In genomic region chr16:88685156-88686061, GRCh38 we compare ENCODE assay signal across 7 cellular contexts. TPM values are rescaled to one million over a fixed set of nuclear protein-coding genes. Genes with fewer than 3 reads are reported as not detected.
A peak's percentile ranks its signal among the peaks of the same experiment; 100 is the strongest.
DNase-seq lines count a peak whose midpoint lies in the region; ATAC-seq and TF ChIP-seq lines count a peak whose summit lies in the region.

No MANE protein-coding gene starts in this region.

- ATAC-seq in RWPE2 (ENCODE audit: low read depth) (peak; percentile 49), HG03159 (IDR thresholded peaks at IDR 0.05; ENCODE audit: unreplicated experiment) (no peak)

- H3K4me3 ChIP-seq in H7 (ENCODE audit: insufficient read depth, low read depth, low read length) (peak overlapping the region; percentile 63), RWPE2 (ENCODE audit: severe bottlenecking) (peak overlapping the region; percentile 34), adrenal gland (peak overlapping the region in 2 of 4 donors; percentile 51 to 54), iPS-18a (ENCODE audit: low read length) (peak overlapping the region; percentile 68), spleen (peak overlapping the region; percentile 59 to 91 (median 70))

- H3K27ac ChIP-seq in RWPE2 (ENCODE audit: poor library complexity, severe bottlenecking) (no peak overlapping the region), adrenal gland (peak overlapping the region in 1 of 5 donors; percentile 17), iPS-18a (ENCODE audit: low read length) (no peak overlapping the region), spleen (peak overlapping the region in 7 of 8 donors; percentile 76 to 94 (median 82))

- H3K4me1 ChIP-seq in RWPE2 (ENCODE audit: insufficient read depth, poor library complexity, severe bottlenecking) (no peaks in the 10 kb centered on the region), adrenal gland (replicated peaks in 1 of 2) (peaks cover 13 to 26% of the 10 kb centered on the region in 2 donors), iPS-18a (ENCODE audit: control insufficient read depth, low read depth, low read length) (peaks cover 5% of the 10 kb centered on the region), spleen (peaks cover 30 to 70% (median 58%) of the 10 kb centered on the region in 6 donors)

- intact Hi-C loops in adrenal gland (cut with DNase I), result loop anchor here in 1 of 2 donors (2.0 kb wide), 1 partner anchor 25 kb away; no protein-coding TSS in a partner anchor
- intact Hi-C loops in spleen (cut with DNase I; ENCODE audit: low total_unique reads), result no loop called here

- H3K9me3 ChIP-seq in RWPE2 (ENCODE audit: severe bottlenecking) (no peaks in the 10 kb centered on the region), adrenal gland (replicated peaks in 1 of 3) (no peaks in the 10 kb centered on the region), iPS-18a (ENCODE audit: control insufficient read depth, low read depth, low read length) (no peaks in the 10 kb centered on the region), spleen (no peaks in the 10 kb centered on the region)

- WGBS in adrenal gland, 4 donors, result 2 to 8% (median 5%) methylated on average over 7 to 33 of the region's 33 CpGs
- WGBS in spleen, 5 donors, result 5 to 14% (median 5%) methylated on average over 27 to 33 of the region's 33 CpGs

- H3K36me3 ChIP-seq in H7 (replicated peaks; ENCODE audit: control insufficient read depth, insufficient read depth, low read length), result no peaks in the 10 kb centered on the region
- H3K36me3 ChIP-seq in RWPE2 (ENCODE audit: low read depth), result no peaks in the 10 kb centered on the region
- H3K36me3 ChIP-seq in adrenal gland (replicated peaks in 1 of 2), result no peaks in the 10 kb centered on the region
- H3K36me3 ChIP-seq in iPS-18a (ENCODE audit: control insufficient read depth, low read depth, low read length), result no peaks in the 10 kb centered on the region
- H3K36me3 ChIP-seq in spleen, result peaks cover 0 to 9% (median 0%) of the 10 kb centered on the region in 6 donors

- TF ChIP-seq POLR2A in adrenal gland (IDR thresholded peaks at IDR 0.05) (no peak), spleen (IDR thresholded peaks at IDR 0.05) (no peak)

- TF ChIP-seq CTCF in RWPE2 (IDR thresholded peaks at IDR 0.05; ENCODE audit: poor library complexity, severe bottlenecking), result peak; percentile 67
- peak; percentile 39 to 65 (median 56) for TF ChIP-seq CTCF in adrenal gland (IDR thresholded peaks at IDR 0.05)
- peak in 9 of 11 experiments; percentile 44 to 83 (median 67) for TF ChIP-seq CTCF in spleen (IDR thresholded peaks at IDR 0.05 in 8 of 11, conservative IDR thresholded peaks at IDR 0.05 in 3 of 11)

- peak overlapping the region; percentile 39 for H3K9ac ChIP-seq in iPS-18a (ENCODE audit: low read length)

- H3K27me3 ChIP-seq in H7 (ENCODE audit: control insufficient read depth, insufficient read depth, low read length), result peaks cover 28% of the 10 kb centered on the region
- H3K27me3 ChIP-seq in RWPE2 (ENCODE audit: insufficient read depth, poor library complexity, severe bottlenecking), result peaks cover 24% of the 10 kb centered on the region
- H3K27me3 ChIP-seq in adrenal gland, result peaks cover 20% of the 10 kb centered on the region
- H3K27me3 ChIP-seq in iPS-18a (ENCODE audit: control insufficient read depth, insufficient read depth, low read length), result peaks cover 33% of the 10 kb centered on the region
- H3K27me3 ChIP-seq in spleen (replicated peaks in 1 of 7), result peaks cover 0 to 71% (median 13%) of the 10 kb centered on the region in 7 donors

- peak; percentile 95 for DNase-seq in H7
- DNase-seq in RWPE2 (ENCODE audit: low spot score), result no peak
- DNase-seq in adrenal gland, result peak in 5 of 7 donors; percentile 52 to 75 (median 67)
- peak; percentile 87 for DNase-seq in spleen
- DNase-seq in DMS153 (lab: John Stamatoyannopoulos, UW), result no peak

RNA-seq across cellular contexts. Expression of gene SNAI3, which starts 0.9 kb away (rescaled TPM):
- 2.0 and 2.9 TPM in 2 replicates for total RNA-seq in H7 (2014; rRNA removed; shearing (Covaris generic))
- total RNA-seq in adrenal gland, result 1 to 10 TPM in 1 of 8 donors, under 1 TPM in 5, not detected in 2; 0.35 to 1.7 (median 0.66) TPM
- 1 to 10 TPM in 1 of 3 donors, under 1 TPM in 2; 0.11 to 2.1 (median 0.44) TPM for polyA plus RNA-seq in adrenal gland
- 1 to 10 TPM; 4.8 to 7.6 (median 6.0) TPM for total RNA-seq in spleen
- polyA plus RNA-seq in spleen, result 1 to 10 TPM; 5.6 to 7.8 (median 7.1) TPM

RNA-seq across cellular contexts. Expression of gene RNF166, which starts 20.8 kb away (rescaled TPM):
- total RNA-seq in H7 (2014; rRNA removed; shearing (Covaris generic)), result 44.6 and 45.3 TPM in 2 replicates
- total RNA-seq in adrenal gland (10 to 100 TPM; 11.3 to 40.6 (median 31.1) TPM), spleen (100 to 1,000 TPM in 3 of 7 donors, 10 to 100 TPM in 4; 63.7 to 135 (median 99.1) TPM)
- polyA plus RNA-seq in adrenal gland (10 to 100 TPM in 2 of 3 donors, 1 to 10 TPM in 1; 3.0 to 86.3 (median 25.1) TPM), spleen (100 to 1,000 TPM in 1 of 3 donors, 10 to 100 TPM in 2; 55.7 to 132 (median 75.1) TPM)

RNA-seq across cellular contexts. Expression of gene CTU2, which starts 20.9 kb away (rescaled TPM):
- total RNA-seq in H7 (2014; rRNA removed; shearing (Covaris generic)), result 33.1 and 38.4 TPM in 2 replicates
- 10 to 100 TPM in 5 of 8 donors, 1 to 10 TPM in 3; 8.0 to 24.7 (median 14.0) TPM for total RNA-seq in adrenal gland
- polyA plus RNA-seq in adrenal gland, result 10 to 100 TPM in 2 of 3 donors, 1 to 10 TPM in 1; 3.6 to 43.8 (median 32.5) TPM
- 10 to 100 TPM in 4 of 7 donors, 1 to 10 TPM in 3; 7.2 to 28.2 (median 11.7) TPM for total RNA-seq in spleen
- 10 to 100 TPM; 16.6 to 24.5 (median 16.8) TPM for polyA plus RNA-seq in spleen

RNA-seq across cellular contexts. Expression of gene MVD, which starts 22.5 kb away (rescaled TPM):
- 98.8 and 100 TPM in 2 replicates for total RNA-seq in H7 (2014; rRNA removed; shearing (Covaris generic))
- total RNA-seq in adrenal gland (100 to 1,000 TPM in 1 of 8 donors, 10 to 100 TPM in 7; 25.6 to 293 (median 34.6) TPM), spleen (10 to 100 TPM; 24.1 to 49.3 (median 35.1) TPM)
- polyA plus RNA-seq in adrenal gland (100 to 1,000 TPM in 1 of 3 donors, 10 to 100 TPM in 2; 60.7 to 257 (median 66.9) TPM), spleen (10 to 100 TPM; 35.1 to 74.9 (median 57.3) TPM)

RNA-seq across cellular contexts. Expression of gene CYBA, which starts 34.6 kb away (rescaled TPM):
- 199 and 215 TPM in 2 replicates for total RNA-seq in H7 (2014; rRNA removed; shearing (Covaris generic))
- total RNA-seq in adrenal gland, result 100 to 1,000 TPM in 7 of 8 donors, 10 to 100 TPM in 1; 81.7 to 374 (median 155) TPM
- 100 to 1,000 TPM in 2 of 3 donors, 10 to 100 TPM in 1; 19.6 to 271 (median 258) TPM for polyA plus RNA-seq in adrenal gland
- 100 to 1,000 TPM; 557 to 820 (median 628) TPM for total RNA-seq in spleen
- polyA plus RNA-seq in spleen, result 100 to 1,000 TPM; 649 to 925 (median 917) TPM

Comparison
In these comparisons a context has a peak if more than half of its experiments do, and no peak if none do; other contexts are left out.
1. DNase-seq: peak in H7 (single experiment), adrenal gland (5 of 7) and spleen (single experiment); none in RWPE2 (single experiment) and DMS153 (single experiment).
2. H3K27ac ChIP-seq: peak in spleen (7 of 8); none in RWPE2 (single experiment) and iPS-18a (single experiment).
3. Peak in every context shown above with its lines, with median percentiles within 50 percentile points of each other: CTCF ChIP-seq.